15 cellular contexts compared by ENCODE assay signal in genomic region chr2:165197346-165197745, GRCh38. TPM values are rescaled to one million over a fixed set of nuclear protein-coding genes. Genes with fewer than 3 reads are reported as not detected.
"Had no signal": no experiment of that assay in that cellular context is flagged by ENCODE, and none has a peak within 500 bp of the region (broad histone marks: within the 10 kb centered on the region; RNA-seq: fewer than 3 reads in every experiment).

No MANE protein-coding gene starts in this region.

- DNase-seq: activated CD4-positive, alpha-beta T cell treated with anti-CD3 and anti-CD28 coated beads for 48 hours; activated naive CD4-positive, alpha-beta T cell treated with anti-CD3 and anti-CD28 coated beads for 36 hours; dorsolateral prefrontal cortex; esophagus squamous epithelium; foreskin fibroblast; left lung; nephron progenitor cell; stimulated activated CD4-positive, alpha-beta T cell treated with anti-CD3 and anti-CD28 coated beads, Interleukin-12 subunit alpha, Interleukin-12 subunit beta, amount 100 ng/mL, for 4 hours; stimulated activated naive CD4-positive, alpha-beta T cell treated with Interleukin-2 at 50 U/mL for 16 hours; T-helper 9 cell had no signal

- H3K27me3 ChIP-seq: dorsolateral prefrontal cortex, esophagus squamous epithelium, left lung had no signal

- H3K9me3 Mint-ChIP-seq: activated naive CD4-positive, alpha-beta T cell treated with anti-CD3 and anti-CD28 coated beads for 36 hours; memory B cell; nephron progenitor cell; type B pancreatic cell had no signal

- H3K9me3 ChIP-seq: esophagus squamous epithelium, left lung had no signal

- H3K4me3 ChIP-seq: dorsolateral prefrontal cortex, esophagus squamous epithelium, left lung had no signal

- H3K36me3 ChIP-seq: esophagus squamous epithelium, left lung had no signal

- ATAC-seq: left lung had no signal

- H3K27me3 Mint-ChIP-seq: type B pancreatic cell had no signal

- H3K27ac ChIP-seq: dorsolateral prefrontal cortex, esophagus squamous epithelium, left lung, VCaP had no signal

- H3K36me3 Mint-ChIP-seq: memory B cell, type B pancreatic cell had no signal

- H3K4me1 ChIP-seq: esophagus squamous epithelium, left lung had no signal

- FAIRE-seq: astrocyte had no signal

- H3K27ac Mint-ChIP-seq: activated naive CD4-positive, alpha-beta T cell treated with anti-CD3 and anti-CD28 coated beads for 36 hours; memory B cell; nephron progenitor cell; type B pancreatic cell had no signal

- H3K4me3 Mint-ChIP-seq: activated naive CD4-positive, alpha-beta T cell treated with anti-CD3 and anti-CD28 coated beads for 36 hours; memory B cell; nephron progenitor cell; type B pancreatic cell had no signal

RNA-seq across cellular contexts. Expression of gene SCN2A, which starts 41.9 kb away (rescaled TPM):
- total RNA-seq: pulmonary artery endothelial cell had no signal
